26 cellular contexts compared by ENCODE assay signal in the genomic region with DNA sequence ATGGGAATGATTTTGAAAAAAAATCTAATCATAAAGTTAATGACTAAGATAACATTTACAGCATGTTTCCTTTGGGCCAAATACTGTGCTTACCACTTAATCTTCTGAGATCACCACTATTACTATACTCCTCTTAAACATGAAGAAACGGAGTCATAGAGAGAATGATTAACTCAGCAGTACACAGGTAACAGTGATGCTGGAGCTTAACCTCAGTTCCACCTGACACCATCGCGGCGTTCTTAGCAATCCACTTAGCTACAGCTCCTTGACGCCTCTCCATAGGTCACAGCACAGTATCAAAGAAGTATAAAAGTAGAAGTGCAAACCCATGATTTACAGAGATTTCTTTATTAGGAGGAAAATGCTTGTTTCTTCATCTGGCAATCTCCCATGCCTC.
"Had no signal": no experiment of that assay in that cellular context is flagged by ENCODE, and none has a peak within 500 bp of the region (broad histone marks: within the 10 kb centered on the region; RNA-seq: fewer than 3 reads in every experiment).

No MANE protein-coding gene starts in this region.

- H3K27me3 Mint-ChIP-seq: naive B cell; natural killer cell treated with Interleukin-12 subunit alpha and Interleukin-12 subunit beta and Interleukin-15 and Interleukin-18, amount 100 ng/mL, for 72 hours; type B pancreatic cell had no signal

- H3K27me3 ChIP-seq: foreskin keratinocyte, gastroesophageal sphincter, heart left ventricle, left lung, ovary, right lobe of liver, stomach, tibial artery had no signal

- H3K9me3 ChIP-seq: gastroesophageal sphincter, heart left ventricle, left lung, mucosa of descending colon, ovary, right lobe of liver, stomach, tibial artery had no signal

- H3K4me3 ChIP-seq: dorsolateral prefrontal cortex, gastroesophageal sphincter, heart left ventricle, left lung, mucosa of descending colon, ovary, right lobe of liver, stomach, tibial artery had no signal

- H3K27ac ChIP-seq: dorsolateral prefrontal cortex, foreskin keratinocyte, gastroesophageal sphincter, left lung, ovary, right lobe of liver, stomach, tibial artery had no signal

- FAIRE-seq: colon, islet of Langerhans had no signal

- H3K4me1 Mint-ChIP-seq: naive B cell; stimulated activated effector memory CD8-positive, alpha-beta T cell treated with anti-CD3 and anti-CD28 coated beads, Interleukin-12 subunit alpha, Interleukin-12 subunit beta, amount 100 ng/mL, for 72 hours had no signal

- H3K4me1 ChIP-seq: foreskin keratinocyte, gastroesophageal sphincter, heart left ventricle, left lung, right lobe of liver, stomach, tibial artery had no signal

- H3K4me3 Mint-ChIP-seq: mesothelial cell of epicardium; naive B cell; natural killer cell treated with Interleukin-12 subunit alpha and Interleukin-12 subunit beta and Interleukin-15 and Interleukin-18, amount 100 ng/mL, for 72 hours; stimulated activated effector memory CD8-positive, alpha-beta T cell treated with anti-CD3 and anti-CD28 coated beads, Interleukin-12 subunit alpha, Interleukin-12 subunit beta, amount 100 ng/mL, for 72 hours; type B pancreatic cell had no signal

- H3K27ac Mint-ChIP-seq: naive B cell; natural killer cell treated with Interleukin-12 subunit alpha and Interleukin-12 subunit beta and Interleukin-15 and Interleukin-18, amount 100 ng/mL, for 72 hours; stimulated activated effector memory CD8-positive, alpha-beta T cell treated with anti-CD3 and anti-CD28 coated beads, Interleukin-12 subunit alpha, Interleukin-12 subunit beta, amount 100 ng/mL, for 72 hours; type B pancreatic cell had no signal

- H3K36me3 ChIP-seq: gastroesophageal sphincter, heart left ventricle, left lung, ovary, right lobe of liver, stomach, tibial artery had no signal

- ATAC-seq: esophagus mucosa; foreskin keratinocyte; gastroesophageal sphincter; heart left ventricle; left lung; mucosa of descending colon; natural killer cell treated with Interleukin-12 subunit alpha and Interleukin-12 subunit beta and Interleukin-15 and Interleukin-18, amount 100 ng/mL, for 72 hours; right lobe of liver; stimulated activated effector memory CD8-positive, alpha-beta T cell treated with anti-CD3 and anti-CD28 coated beads, Interleukin-12 subunit alpha, Interleukin-12 subunit beta, amount 100 ng/mL, for 72 hours had no signal

- DNase-seq: central memory CD4-positive, alpha-beta T cell; dorsolateral prefrontal cortex; effector CD4-positive, alpha-beta T cell; foreskin keratinocyte; heart left ventricle; hippocampal formation; left lung; mesenchymal stem cell; mucosa of descending colon; naive B cell; occipital lobe; ovary; right lobe of liver; stimulated activated CD4-positive, alpha-beta T cell treated with anti-CD3 and anti-CD28 coated beads, Interleukin-2, amount 100 ng/mL, for 24 hours; stimulated activated CD4-positive, alpha-beta T cell treated with anti-CD3 and anti-CD28 coated beads, Interleukin-4, amount 100 ng/mL, for 24 hours; stimulated activated naive CD4-positive, alpha-beta T cell treated with Interleukin-2 at 50 U/mL for 16 hours; stomach; tibial artery had no signal

- H3K36me3 Mint-ChIP-seq: mesothelial cell of epicardium; naive B cell; natural killer cell treated with Interleukin-12 subunit alpha and Interleukin-12 subunit beta and Interleukin-15 and Interleukin-18, amount 100 ng/mL, for 72 hours; stimulated activated effector memory CD8-positive, alpha-beta T cell treated with anti-CD3 and anti-CD28 coated beads, Interleukin-12 subunit alpha, Interleukin-12 subunit beta, amount 100 ng/mL, for 72 hours; type B pancreatic cell had no signal
